In the genomic region with DNA sequence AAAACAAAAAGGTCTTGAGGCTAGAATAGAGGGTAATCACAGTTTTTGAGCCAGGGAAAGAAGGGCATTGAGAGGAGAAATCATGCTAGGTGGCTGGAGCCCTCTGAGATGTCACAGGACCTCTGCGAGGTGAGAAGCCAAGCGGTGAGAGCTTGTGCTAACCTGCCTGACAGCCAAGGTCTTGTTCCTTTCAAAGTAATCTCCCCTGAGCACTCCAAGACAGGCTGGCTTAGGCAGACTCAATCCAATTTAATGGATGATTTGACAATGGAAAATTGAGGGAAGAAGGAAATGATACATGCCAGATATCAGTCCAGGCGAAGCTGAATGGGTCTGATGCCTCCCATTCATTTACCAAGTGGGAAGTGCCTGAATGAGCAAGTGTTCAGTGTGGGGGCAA, we compare ENCODE assay signal across 17 cellular contexts.
A peak's percentile ranks its signal among the peaks of the same experiment; 100 is the strongest.
DNase-seq lines count a peak whose midpoint lies in the region; ATAC-seq, FAIRE-seq and TF ChIP-seq lines count a peak whose summit lies in the region.
"Had no signal": no experiment of that assay in that cellular context is flagged by ENCODE, and none has a peak within 500 bp of the region (broad histone marks: within the 10 kb centered on the region; RNA-seq: fewer than 3 reads in every experiment).

No MANE protein-coding gene starts in this region.

- H3K36me3 ChIP-seq in left ventricle myocardium inferior: no peaks in the 10 kb centered on the region
- H3K36me3 ChIP-seq in WERI-Rb-1: no peaks in the 10 kb centered on the region
- H3K36me3 ChIP-seq in keratinocyte (ENCODE audit: control insufficient read depth in 2 of 2, extremely low read depth in 1 of 2, insufficient read depth in 2 of 2, low read length in 2 of 2): no peaks in the 10 kb centered on the region

- H3K4me1 Mint-ChIP-seq in activated T-cell treated with anti-CD3 and anti-CD28 coated beads, Interleukin-2, amount 50 U/mL, for 72 hours (ENCODE audit: low read depth): no peaks in the 10 kb centered on the region
- H3K4me1 Mint-ChIP-seq: B cell; CD4-positive, alpha-beta memory T cell had no signal

- H3K9me1 ChIP-seq in keratinocyte (ENCODE audit: control insufficient read depth, extremely low read depth, insufficient read depth, low read length): no peaks in the 10 kb centered on the region

- H3K4me1 ChIP-seq in left ventricle myocardium inferior: no peaks in the 10 kb centered on the region
- peaks cover 4% of the 10 kb centered on the region for H3K4me1 ChIP-seq in keratinocyte (ENCODE audit: control insufficient read depth, extremely low read depth, insufficient read depth, low read length)

- H3K27me3 Mint-ChIP-seq in activated T-cell treated with anti-CD3 and anti-CD28 coated beads, Interleukin-2, amount 50 U/mL, for 72 hours (ENCODE audit: low read depth): no peaks in the 10 kb centered on the region
- H3K27me3 Mint-ChIP-seq: B cell; CD4-positive, alpha-beta memory T cell had no signal

- H3K9me3 ChIP-seq in left ventricle myocardium inferior (replicated peaks): no peaks in the 10 kb centered on the region
- H3K9me3 ChIP-seq in WERI-Rb-1 (ENCODE audit: severe bottlenecking): no peaks in the 10 kb centered on the region
- no peaks in the 10 kb centered on the region for H3K9me3 ChIP-seq in keratinocyte (ENCODE audit: control insufficient read depth, low read depth, low read length)

- DNase-seq in Right ventricle myocardium superior: no peak
- no peak for DNase-seq in left ventricle myocardium inferior
- DNase-seq in WERI-Rb-1: peak; percentile 35
- DNase-seq in keratinocyte (ENCODE audit: low read depth, low spot score): no peak
- no peak for DNase-seq in activated T-cell treated with anti-CD3 and anti-CD28 coated beads, Interleukin-2, amount 50 U/mL, for 72 hours
- DNase-seq in C1 segment of cervical spinal cord (lab: John Stamatoyannopoulos, UW): no peak
- DNase-seq: CD4-positive, alpha-beta memory T cell; DMS79; GM23248 had no signal

- H3K27ac Mint-ChIP-seq in activated T-cell treated with anti-CD3 and anti-CD28 coated beads, Interleukin-2, amount 50 U/mL, for 72 hours: no peak overlapping the region
- H3K27ac Mint-ChIP-seq: B cell; CD4-positive, alpha-beta memory T cell had no signal

- H3K9me3 Mint-ChIP-seq in activated T-cell treated with anti-CD3 and anti-CD28 coated beads, Interleukin-2, amount 50 U/mL, for 72 hours: peaks cover 4% of the 10 kb centered on the region in 2 donors

- dilution Hi-C loops in keratinocyte (cut with MboI; ENCODE audit: extremely low pct_ligation_motif_present, low sequenced_read_pairs): no loop called here

- no peak overlapping the region for H2AFZ ChIP-seq in keratinocyte (ENCODE audit: control insufficient read depth, low read length)
- H2AFZ ChIP-seq: GM23248 had no signal

- no peak overlapping the region for H3K4me2 ChIP-seq in keratinocyte (ENCODE audit: control insufficient read depth, extremely low read depth, insufficient read depth, low read depth, low read length)

- H3K9ac ChIP-seq in keratinocyte (ENCODE audit: control insufficient read depth, extremely low read depth, insufficient read depth, low read length): no peak overlapping the region
- H3K9ac ChIP-seq: GM23248 had no signal

- no peaks in the 10 kb centered on the region for H3K36me3 Mint-ChIP-seq in activated T-cell treated with anti-CD3 and anti-CD28 coated beads, Interleukin-2, amount 50 U/mL, for 72 hours (ENCODE audit: insufficient read depth in 2 of 2)
- H3K36me3 Mint-ChIP-seq: CD4-positive, alpha-beta memory T cell had no signal

- H3K79me2 ChIP-seq in keratinocyte (ENCODE audit: control insufficient read depth, insufficient read depth, low read length): no peaks in the 10 kb centered on the region

- no peak overlapping the region for H3K4me3 ChIP-seq in left ventricle myocardium inferior
- no peak overlapping the region for H3K4me3 ChIP-seq in WERI-Rb-1 (ENCODE audit: low read depth, low read length)
- no peak overlapping the region for H3K4me3 ChIP-seq in keratinocyte (ENCODE audit: control insufficient read depth in 2 of 3, extremely low read depth in 1 of 3, insufficient read depth in 2 of 3, low read depth in 1 of 3, low read length in 3 of 3)
- H3K4me3 ChIP-seq: GM12878, GM23248 had no signal

- no peak for TF ChIP-seq CTCF in left ventricle myocardium inferior (IDR thresholded peaks at IDR 0.05; ENCODE audit: borderline replicate concordance)
- TF ChIP-seq CTCF in WERI-Rb-1 (IDR thresholded peaks at IDR 0.05; ENCODE audit: low read depth, low read length): no peak
- no peak for TF ChIP-seq CTCF in keratinocyte (optimal IDR thresholded peaks at IDR 0.05 in 1 of 3, IDR thresholded peaks at IDR 0.05 in 1 of 3, conservative IDR thresholded peaks at IDR 0.05 in 1 of 3; ENCODE audit: extremely low read depth in 1 of 3, insufficient read depth in 2 of 3, low read length in 3 of 3)

- no peaks in the 10 kb centered on the region for H3K27me3 ChIP-seq in left ventricle myocardium inferior (ENCODE audit: low read depth)
- H3K27me3 ChIP-seq in WERI-Rb-1 (ENCODE audit: insufficient read depth, low read depth, severe bottlenecking): no peaks in the 10 kb centered on the region
- no peaks in the 10 kb centered on the region for H3K27me3 ChIP-seq in keratinocyte (ENCODE audit: control insufficient read depth, extremely low read depth, insufficient read depth, low read length)

- peak; percentile 49 for FAIRE-seq in keratinocyte (lab: Jason Lieb, UNC)
- FAIRE-seq: GM12878, GM18507, H54, HTR-8/SVneo had no signal

- intact Hi-C loops in Right ventricle myocardium superior (cut with DNase I): no loop called here
- intact Hi-C loops in left ventricle myocardium inferior (cut with micrococcal nuclease): no loop called here

- H4K20me1 ChIP-seq in keratinocyte (ENCODE audit: control insufficient read depth, extremely low read depth, insufficient read depth, low read length): no peaks in the 10 kb centered on the region

- no peak overlapping the region for H3K4me3 Mint-ChIP-seq in activated T-cell treated with anti-CD3 and anti-CD28 coated beads, Interleukin-2, amount 50 U/mL, for 72 hours
- H3K4me3 Mint-ChIP-seq: B cell; CD4-positive, alpha-beta memory T cell had no signal

- H3K27ac ChIP-seq in left ventricle myocardium inferior (replicated peaks) (no peak overlapping the region), WERI-Rb-1 (no peak overlapping the region), keratinocyte (ENCODE audit: control insufficient read depth, insufficient read depth, low read length) (no peak overlapping the region)
- H3K27ac ChIP-seq: C4-2B, GM23248 had no signal

- peak; percentile 69 for ATAC-seq in Right ventricle myocardium superior (ENCODE audit: poor library complexity)
- no peak for ATAC-seq in activated T-cell treated with anti-CD3 and anti-CD28 coated beads, Interleukin-2, amount 50 U/mL, for 72 hours (replicated peaks in 1 of 2)
- ATAC-seq in GM21423 (IDR thresholded peaks at IDR 0.05; ENCODE audit: unreplicated experiment): no peak
- ATAC-seq: GM12878, HCT116 had no signal
